11 cellular contexts compared by ENCODE assay signal in the genomic region with DNA sequence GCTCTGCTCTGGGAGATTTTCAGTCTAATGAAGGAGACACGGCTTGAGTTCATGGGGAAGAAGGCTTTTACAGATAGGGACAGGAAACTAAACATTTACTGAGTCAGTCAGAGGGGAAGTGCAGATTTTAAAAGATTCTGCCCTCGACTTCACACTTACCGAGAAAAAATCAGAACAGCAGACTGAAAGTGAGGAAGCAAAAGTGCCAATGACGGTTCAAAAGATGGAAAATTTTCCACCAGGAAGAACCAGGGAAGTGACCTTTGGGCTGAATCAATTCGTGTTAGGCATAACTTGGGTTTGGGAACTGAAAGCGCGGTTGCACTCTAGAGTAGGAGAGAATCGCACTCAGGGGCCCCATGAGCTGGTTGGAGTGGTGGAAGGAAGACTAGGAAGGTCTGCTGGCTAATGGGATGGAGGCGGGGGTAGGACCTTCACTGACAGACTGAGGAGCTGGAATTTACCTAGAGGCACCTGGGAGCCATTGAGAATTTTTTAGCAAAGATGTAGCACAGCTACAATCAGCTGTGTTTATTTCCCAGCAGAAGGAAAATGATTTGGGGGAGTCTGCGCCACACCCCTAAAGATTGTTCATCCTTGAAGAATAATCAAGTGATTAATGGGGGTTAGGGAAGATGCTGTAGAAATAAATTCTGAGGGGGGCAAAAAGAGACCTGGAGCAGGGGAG. TPM values are rescaled to one million over a fixed set of nuclear protein-coding genes. Genes with fewer than 3 reads are reported as not detected.
DNase-seq lines count a peak whose midpoint lies in the region; ATAC-seq and TF ChIP-seq lines count a peak whose summit lies in the region.
"Had no signal": no experiment of that assay in that cellular context is flagged by ENCODE, and none has a peak within 500 bp of the region (broad histone marks: within the 10 kb centered on the region; RNA-seq: fewer than 3 reads in every experiment).

No MANE protein-coding gene starts in this region.

- no peaks in the 10 kb centered on the region; the same call in 1 of the 2 replicates for H3K4me1 ChIP-seq in SJCRH30
- H3K4me1 ChIP-seq in skeletal muscle satellite cell (ENCODE audit: control insufficient read depth, insufficient read depth, low read length) = peaks cover 21% of the 10 kb centered on the region

- H3K36me3 ChIP-seq in SJCRH30 (no peaks in the 10 kb centered on the region), skeletal muscle satellite cell (ENCODE audit: insufficient read depth, low read length) (no peaks in the 10 kb centered on the region)

- ATAC-seq in HG03039 (IDR thresholded peaks at IDR 0.05; ENCODE audit: unreplicated experiment) = no peak

- peak; percentile 47 for DNase-seq in SIG-M5 treated with dmso at 0.1 percent for 504 hours (lab: John Stamatoyannopoulos, UW; ENCODE audit: unreplicated experiment)
- no peak for DNase-seq in SIG-M5 (lab: John Stamatoyannopoulos, UW)
- DNase-seq in SJCRH30 = no peak
- DNase-seq in glutamatergic neuron = no peak
- DNase-seq in dedifferentiated amniotic fluid mesenchymal stem cell (ENCODE audit: extremely low spot score) = no peak
- DNase-seq in HFFc6 = no peak
- DNase-seq: T1000 had no signal

- H3K36me3 Mint-ChIP-seq in glutamatergic neuron (ENCODE audit: unreplicated experiment) = peaks cover 16% of the 10 kb centered on the region
- no peaks in the 10 kb centered on the region for H3K36me3 Mint-ChIP-seq in HFFc6 (ENCODE audit: low read depth)

- peaks cover 4% of the 10 kb centered on the region for H3K4me1 Mint-ChIP-seq in glutamatergic neuron (ENCODE audit: low read depth, unreplicated experiment)
- 0 out of 2 replicates have a peak, but pooled peaks cover 4% of the 10 kb centered on the region for H3K4me1 Mint-ChIP-seq in HFFc6 (ENCODE audit: low read depth)

- H3K4me3 Mint-ChIP-seq in glutamatergic neuron (ENCODE audit: unreplicated experiment) (peak overlapping the region; percentile 88), HFFc6 (no peak overlapping the region)

- peak overlapping the region; percentile 90 for H3K4me2 ChIP-seq in skeletal muscle satellite cell (ENCODE audit: low read length)

- no peak overlapping the region for H3K9ac ChIP-seq in skeletal muscle satellite cell (ENCODE audit: low read depth, low read length)

- TF ChIP-seq CTCF in glutamatergic neuron (IDR thresholded peaks at IDR 0.05; ENCODE audit: partially characterized antibody, unreplicated experiment) (no peak), HFFc6 (IDR thresholded peaks at IDR 0.05) (no peak)

- peak overlapping the region; percentile 56 for H3K4me3 ChIP-seq in SJCRH30
- H3K4me3 ChIP-seq in skeletal muscle satellite cell (ENCODE audit: low read length) = no peak overlapping the region

- H3K9me3 ChIP-seq in SJCRH30 (replicated peaks) = no peaks in the 10 kb centered on the region
- H3K9me3 ChIP-seq in skeletal muscle satellite cell (replicated peaks; ENCODE audit: low read length) = no peaks in the 10 kb centered on the region

- no peak overlapping the region for H3K27ac ChIP-seq in SJCRH30
- H3K27ac ChIP-seq: HL-60 had no signal

- H3K27me3 Mint-ChIP-seq in glutamatergic neuron (ENCODE audit: unreplicated experiment) (peaks cover 23% of the 10 kb centered on the region), HFFc6 (ENCODE audit: insufficient read depth) (peaks cover 39% of the 10 kb centered on the region)

- H3K27ac Mint-ChIP-seq in glutamatergic neuron (ENCODE audit: unreplicated experiment) (no peak overlapping the region), HFFc6 (no peak overlapping the region)

- H3K9me3 Mint-ChIP-seq in glutamatergic neuron (ENCODE audit: unreplicated experiment) = no peaks in the 10 kb centered on the region
- no peaks in the 10 kb centered on the region; the same call in 1 of the 2 replicates for H3K9me3 Mint-ChIP-seq in HFFc6

- no peaks in the 10 kb centered on the region for H3K27me3 ChIP-seq in SJCRH30
- H3K27me3 ChIP-seq in skeletal muscle satellite cell (ENCODE audit: control insufficient read depth, insufficient read depth, low read length) = peaks cover 85% of the 10 kb centered on the region

RNA-seq across cellular contexts. Expression of gene KCNK13, which starts 1.2 kb away (rescaled TPM):
- 1.3 and 2.0 TPM in 2 replicates for total RNA-seq in SJCRH30 (2014; rRNA removed; shearing (Covaris generic))
- total RNA-seq in glutamatergic neuron (ENCODE audit: unreplicated experiment) = not detected
- total RNA-seq in skeletal muscle satellite cell (2012; rRNA removed) = not detected in 2 replicates
- total RNA-seq in HFFc6 (2021; fragmentation: NEBNext Ultra II Directional; extraction: Animal tissue kit (Norgen Biotek cat#: 25700)) = not detected
- total RNA-seq: A172 had no signal
